In the genomic region with DNA sequence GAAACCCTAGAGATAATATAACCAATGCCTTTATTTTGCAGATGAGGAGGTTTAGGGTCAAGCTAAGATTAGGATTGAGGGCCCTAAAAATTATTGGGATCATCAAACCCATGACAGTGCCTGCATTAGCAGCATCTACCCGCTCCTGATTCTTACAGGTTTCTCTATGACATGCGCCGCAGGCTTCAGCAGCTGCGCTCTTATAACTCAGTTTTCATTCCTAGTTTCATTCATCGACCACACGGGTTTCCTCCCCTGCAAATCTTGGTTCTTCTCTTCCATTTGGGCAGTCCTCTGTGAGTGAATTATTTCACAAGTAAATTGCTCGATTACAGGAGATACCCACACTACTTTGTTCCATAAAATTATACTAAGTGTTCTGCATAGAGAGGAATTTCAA, we compare ENCODE assay signal across 19 cellular contexts.
"Had no signal": no experiment of that assay in that cellular context is flagged by ENCODE, and none has a peak within 500 bp of the region (broad histone marks: within the 10 kb centered on the region; RNA-seq: fewer than 3 reads in every experiment).

No MANE protein-coding gene starts in this region.

- H3K4me3 Mint-ChIP-seq: dendritic cell treated with granulocyte-macrophage colony-stimulating factor and Interleukin-4, amounts not matched to agents 40 ng/mL and 50 ng/mL, for 4 days; mesothelial cell of epicardium; naive B cell had no signal

- H3K9me3 Mint-ChIP-seq: dendritic cell treated with granulocyte-macrophage colony-stimulating factor and Interleukin-4, amounts not matched to agents 40 ng/mL and 50 ng/mL, for 4 days; mesothelial cell of epicardium had no signal

- H3K4me1 Mint-ChIP-seq: mesothelial cell of epicardium, naive B cell had no signal

- DNase-seq: colonic mucosa; cortex of kidney; effector CD4-positive, alpha-beta T cell; effector memory CD4-positive, alpha-beta T cell; foreskin keratinocyte; head of caudate nucleus; heart right ventricle; hippocampal formation; left cardiac atrium; left lung; left ventricle myocardium superior; lower lobe of right lung; mesenchymal stem cell; mucosa of descending colon; naive B cell had no signal

- H3K27me3 ChIP-seq: colonic mucosa, esophagus muscularis mucosa, foreskin keratinocyte, gastroesophageal sphincter, heart right ventricle, left lung had no signal

- ATAC-seq: foreskin keratinocyte, gastroesophageal sphincter, heart right ventricle, left cardiac atrium, left lung, left ventricle myocardium superior, lower lobe of right lung, mucosa of descending colon had no signal

- H3K27ac Mint-ChIP-seq: dendritic cell treated with granulocyte-macrophage colony-stimulating factor and Interleukin-4, amounts not matched to agents 40 ng/mL and 50 ng/mL, for 4 days; mesothelial cell of epicardium; naive B cell had no signal

- H3K27ac ChIP-seq: colonic mucosa, esophagus muscularis mucosa, foreskin keratinocyte, gastroesophageal sphincter, heart right ventricle, left lung, lower lobe of right lung had no signal

- H3K4me3 ChIP-seq: colonic mucosa, esophagus muscularis mucosa, gastroesophageal sphincter, heart right ventricle, left lung, lower lobe of right lung, mucosa of descending colon had no signal

- H3K36me3 Mint-ChIP-seq: mesothelial cell of epicardium, naive B cell had no signal
